ENCODE assay signal across 27 cellular contexts in the genomic region with DNA sequence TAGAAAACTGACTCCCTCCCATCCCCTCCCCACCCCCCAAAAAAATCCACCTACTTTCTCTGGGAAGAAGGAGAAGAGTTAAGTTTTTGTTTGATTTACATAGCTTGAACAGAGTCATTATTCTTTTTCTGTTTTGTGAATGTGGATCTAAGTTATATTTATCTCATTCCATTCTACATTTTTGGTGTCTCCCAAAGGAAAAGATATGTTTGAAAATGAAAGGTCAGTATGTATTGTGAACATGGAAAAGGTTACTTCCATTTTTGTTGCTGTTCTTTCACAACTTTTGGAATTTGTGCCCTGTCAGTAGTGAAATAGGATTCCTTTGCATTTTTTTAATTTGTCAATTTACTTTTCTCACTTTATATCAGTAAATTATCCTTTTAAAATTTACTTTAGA.
DNase-seq lines count a peak whose midpoint lies in the region; ATAC-seq and TF ChIP-seq lines count a peak whose summit lies in the region.
"Had no signal": no experiment of that assay in that cellular context is flagged by ENCODE, and none has a peak within 500 bp of the region (broad histone marks: within the 10 kb centered on the region; RNA-seq: fewer than 3 reads in every experiment).

No MANE protein-coding gene starts in this region.

- H2AFZ ChIP-seq in GM23248 = no peak overlapping the region

- no peak for ATAC-seq in activated T-helper 17 cell treated with anti-CD3 and anti-CD28 coated beads, Interleukin-2, amount 50 U/mL, for 72 hours (replicated peaks)
- ATAC-seq: GM12878, HCT116, Panc1 had no signal

- no peaks in the 10 kb centered on the region for H3K36me3 ChIP-seq in GM23248 (ENCODE audit: low read depth)
- H3K36me3 ChIP-seq: BLaER1 had no signal

- H3K4me2 ChIP-seq in GM23248 (ENCODE audit: unreplicated experiment) = no peak overlapping the region
- H3K4me2 ChIP-seq: BLaER1, KMS-11 had no signal

- in situ Hi-C loops in GM23248 (cut with MboI) = no loop called here

- no peaks in the 10 kb centered on the region for H4K20me1 ChIP-seq in GM23248 (ENCODE audit: insufficient read depth)
- H4K20me1 ChIP-seq: BLaER1 had no signal

- H3K36me3 Mint-ChIP-seq in chondrocyte (ENCODE audit: low read depth) (no peaks in the 10 kb centered on the region), osteocyte (ENCODE audit: unreplicated experiment) (peaks cover 4% of the 10 kb centered on the region)
- H3K36me3 Mint-ChIP-seq in activated T-helper 17 cell treated with anti-CD3 and anti-CD28 coated beads, Interleukin-2, amount 50 U/mL, for 72 hours (ENCODE audit: low read depth) = no peaks in the 10 kb centered on the region
- H3K36me3 Mint-ChIP-seq: CD4-positive, CD25-positive, alpha-beta regulatory T cell; IgD-negative memory B cell had no signal

- no peaks in the 10 kb centered on the region for H3K27me3 ChIP-seq in GM23248 (replicated peaks; ENCODE audit: insufficient read depth)
- H3K27me3 ChIP-seq: BLaER1 had no signal

- H3K4me3 ChIP-seq in fibroblast of the aortic adventitia (ENCODE audit: low read depth, low read length) (no peak overlapping the region), GM23248 (no peak overlapping the region)
- H3K4me3 ChIP-seq: BLaER1, GM12878 had no signal

- no peak overlapping the region for H3K27ac ChIP-seq in GM23248
- H3K27ac ChIP-seq: BLaER1, KMS-11, RWPE1 had no signal

- no peaks in the 10 kb centered on the region for H3K9me3 ChIP-seq in GM23248 (ENCODE audit: low read depth)
- H3K9me3 ChIP-seq: BLaER1 had no signal

- H3K4me3 Mint-ChIP-seq in chondrocyte (ENCODE audit: unreplicated experiment) = no peak overlapping the region
- H3K4me3 Mint-ChIP-seq in osteocyte (ENCODE audit: unreplicated experiment) = no peak overlapping the region
- no peak overlapping the region for H3K4me3 Mint-ChIP-seq in activated T-helper 17 cell treated with anti-CD3 and anti-CD28 coated beads, Interleukin-2, amount 50 U/mL, for 72 hours
- H3K4me3 Mint-ChIP-seq: CD4-positive, CD25-positive, alpha-beta regulatory T cell; IgD-negative memory B cell had no signal

- H3K9me2 ChIP-seq in GM23248 (ENCODE audit: insufficient read depth) = no peaks in the 10 kb centered on the region

- no peak overlapping the region for H3K9ac ChIP-seq in GM23248
- H3K9ac ChIP-seq: BLaER1, KMS-11 had no signal

- H3K9me3 Mint-ChIP-seq in chondrocyte (ENCODE audit: low read depth) (peaks cover 9% of the 10 kb centered on the region), osteocyte (ENCODE audit: unreplicated experiment) (no peaks in the 10 kb centered on the region)
- peaks cover 5% of the 10 kb centered on the region for H3K9me3 Mint-ChIP-seq in activated T-helper 17 cell treated with anti-CD3 and anti-CD28 coated beads, Interleukin-2, amount 50 U/mL, for 72 hours

- H3K4me1 Mint-ChIP-seq in chondrocyte (ENCODE audit: low read depth) = peaks cover 36% of the 10 kb centered on the region
- H3K4me1 Mint-ChIP-seq in osteocyte (ENCODE audit: unreplicated experiment) = peaks cover 48% of the 10 kb centered on the region
- no peaks in the 10 kb centered on the region for H3K4me1 Mint-ChIP-seq in activated T-helper 17 cell treated with anti-CD3 and anti-CD28 coated beads, Interleukin-2, amount 50 U/mL, for 72 hours
- H3K4me1 Mint-ChIP-seq: CD4-positive, CD25-positive, alpha-beta regulatory T cell; IgD-negative memory B cell had no signal

- DNase-seq in EH (ENCODE audit: low read depth) (peak; percentile 53), chondrocyte (ENCODE audit: low spot score) (no peak), fibroblast of the aortic adventitia (ENCODE audit: low read depth) (peak; percentile 66), osteocyte (ENCODE audit: extremely low spot score, unreplicated experiment) (no peak), MV-4-11 (lab: John Stamatoyannopoulos, UW) (no peak), GM23248 (no peak), EL (no peak)
- DNase-seq: CD4-positive, CD25-positive, alpha-beta regulatory T cell; COR-L47; DMS53; GDM1; MM.1S; NCI-H1048; NCI-H1417; NCI-H1694; NCI-H2029 treated with DMSO at 0.1 percent for 48 hours; NCI-H510A; NCI-H69; SHP77 had no signal

- no peak for TF ChIP-seq CTCF in chondrocyte (IDR thresholded peaks at IDR 0.05)
- no peak for TF ChIP-seq CTCF in fibroblast of the aortic adventitia (IDR thresholded peaks at IDR 0.05; ENCODE audit: insufficient read depth, low read length)
- no peak for TF ChIP-seq CTCF in osteocyte (IDR thresholded peaks at IDR 0.05)

- H3K4me1 ChIP-seq in GM23248 (ENCODE audit: insufficient read depth) = peaks cover 8% of the 10 kb centered on the region; the same call in 1 of the 2 replicates
- H3K4me1 ChIP-seq: BLaER1 had no signal

- H3K27ac Mint-ChIP-seq in chondrocyte (ENCODE audit: unreplicated experiment) (peak overlapping the region; percentile 28), osteocyte (ENCODE audit: unreplicated experiment) (peak overlapping the region; percentile 75)
- no peak overlapping the region for H3K27ac Mint-ChIP-seq in activated T-helper 17 cell treated with anti-CD3 and anti-CD28 coated beads, Interleukin-2, amount 50 U/mL, for 72 hours
- H3K27ac Mint-ChIP-seq: CD4-positive, CD25-positive, alpha-beta regulatory T cell; IgD-negative memory B cell had no signal

- H3K79me2 ChIP-seq in GM23248 (ENCODE audit: insufficient read depth) = no peaks in the 10 kb centered on the region

- no peaks in the 10 kb centered on the region for H3K27me3 Mint-ChIP-seq in chondrocyte (ENCODE audit: low read depth)
- H3K27me3 Mint-ChIP-seq in osteocyte (ENCODE audit: unreplicated experiment) = no peaks in the 10 kb centered on the region
- no peaks in the 10 kb centered on the region for H3K27me3 Mint-ChIP-seq in activated T-helper 17 cell treated with anti-CD3 and anti-CD28 coated beads, Interleukin-2, amount 50 U/mL, for 72 hours
- H3K27me3 Mint-ChIP-seq: CD4-positive, CD25-positive, alpha-beta regulatory T cell; IgD-negative memory B cell had no signal

- H3F3A ChIP-seq in GM23248 (ENCODE audit: insufficient read depth) = no peaks in the 10 kb centered on the region

Comparison
In these comparisons a context has a peak if more than half of its experiments do, and no peak if none do; other contexts are left out.
1. DNase-seq: peak in EH (single experiment) and fibroblast of the aortic adventitia (single experiment); none in chondrocyte (single experiment), osteocyte (single experiment), MV-4-11 (single experiment), GM23248 (single experiment) and EL (single experiment).